Comparison of ENCODE assay signal across 7 cellular contexts in the genomic region with DNA sequence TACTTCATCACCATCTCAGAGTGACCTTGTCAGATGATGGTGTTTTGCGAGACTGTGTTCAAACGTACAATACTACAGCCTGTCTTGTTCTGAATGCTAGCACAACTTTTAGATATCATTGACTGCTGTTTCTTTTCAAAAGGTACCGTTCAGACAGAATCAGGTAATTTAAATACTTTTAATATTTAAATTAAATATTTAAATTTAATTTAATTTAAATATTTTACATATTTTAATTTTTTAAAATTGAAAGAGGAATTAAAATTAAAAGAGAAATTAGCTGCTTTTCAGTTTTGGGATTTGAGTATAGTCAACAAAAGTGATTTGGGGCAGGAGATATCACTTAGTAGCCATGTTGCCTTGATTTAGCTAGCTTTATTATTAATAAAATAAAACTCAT.
"Had no signal": no experiment of that assay in that cellular context is flagged by ENCODE, and none has a peak within 500 bp of the region (broad histone marks: within the 10 kb centered on the region; RNA-seq: fewer than 3 reads in every experiment).

No MANE protein-coding gene starts in this region.

- H3K36me3 ChIP-seq: HAP-1 had no signal

- DNase-seq: GM23248, H7, HFFc6, KG1 had no signal

- H3K27ac Mint-ChIP-seq: HFFc6 had no signal

- H2AFZ ChIP-seq: GM23248 had no signal

- H3K9ac ChIP-seq: GM23248 had no signal

- H3K9me3 Mint-ChIP-seq: HFFc6 had no signal

- H3K4me3 Mint-ChIP-seq: HFFc6 had no signal

- H3K4me3 ChIP-seq: GM23248, HAP-1, K562 had no signal

- H3K4me1 ChIP-seq: HAP-1 had no signal

- H3K27ac ChIP-seq: GM23248 had no signal

- ATAC-seq: HCT116, K562 had no signal

- FAIRE-seq: K562 had no signal

- H3K9me3 ChIP-seq: HAP-1 had no signal
